In the genomic region with DNA sequence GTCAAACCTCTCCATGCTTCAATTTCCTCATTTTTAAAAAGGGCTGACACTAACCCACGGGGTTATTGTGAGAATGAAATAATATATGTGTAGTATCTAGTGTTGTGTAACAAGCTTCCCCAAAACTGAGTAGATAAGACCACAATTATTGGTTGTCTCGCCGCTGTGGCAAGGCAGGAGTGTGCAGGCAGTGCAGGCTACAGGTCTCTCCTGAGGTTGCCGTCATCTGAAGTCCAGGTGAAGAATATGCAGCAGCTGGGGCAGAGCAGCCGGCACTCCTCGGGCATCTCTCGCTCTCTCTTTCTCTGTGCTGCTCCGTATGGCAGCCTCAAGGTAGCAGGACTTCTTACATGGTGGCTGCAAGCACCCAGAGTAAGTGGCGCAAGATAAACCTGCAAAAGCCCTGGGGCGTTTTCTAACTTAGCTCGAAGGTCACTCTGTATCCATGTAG, we compare ENCODE assay signal across 20 cellular contexts. TPM values are rescaled to one million over a fixed set of nuclear protein-coding genes. Genes with fewer than 3 reads are reported as not detected.
DNase-seq lines count a peak whose midpoint lies in the region; ATAC-seq, FAIRE-seq and TF ChIP-seq lines count a peak whose summit lies in the region.
"Had no signal": no experiment of that assay in that cellular context is flagged by ENCODE, and none has a peak within 500 bp of the region (broad histone marks: within the 10 kb centered on the region; RNA-seq: fewer than 3 reads in every experiment).

No MANE protein-coding gene starts in this region.

- ATAC-seq in K562 (peak; percentile 78), left lung (no peak)
- ATAC-seq: SK-N-SH treated with all-trans-retinoic acid at 6 μM for 48 hours had no signal

- H3K4me2 ChIP-seq in K562 (ENCODE audit: insufficient read depth, low read length), result peak overlapping the region; percentile 28; the same call in 1 of the 2 replicates
- H3K4me2 ChIP-seq: BLaER1 had no signal

- H3K27ac ChIP-seq in HEK293 (ENCODE audit: extremely low read depth, low read depth, low read length) (no peak overlapping the region), K562 (ENCODE audit: extremely low read depth, low read depth, low read length) (no peak overlapping the region), small intestine (ENCODE audit: low read depth in 1 of 2, low read length in 1 of 2) (no peak overlapping the region), left lung (no peak overlapping the region)
- H3K27ac ChIP-seq: BLaER1, neutrophil had no signal

- no peaks in the 10 kb centered on the region for H4K20me1 ChIP-seq in K562 (replicated peaks; ENCODE audit: control insufficient read depth, insufficient read depth, low read length)
- H4K20me1 ChIP-seq: BLaER1 had no signal

- POLR2A ChIA-PET in HEK293 (lab: Yijun Ruan, JAX), result no interaction called here
- POLR2A ChIA-PET in K562 (lab: Yijun Ruan, JAX), result no interaction called here

- H3K4me3 ChIP-seq in HEK293 (ENCODE audit: low read depth, low read length) (no peak overlapping the region), K562 (no peak overlapping the region), small intestine (ENCODE audit: low read depth in 1 of 2, low read length in 2 of 2) (no peak overlapping the region), left lung (no peak overlapping the region)
- H3K4me3 ChIP-seq: BLaER1, MG63 had no signal

- no peak for FAIRE-seq in K562 (lab: Jason Lieb, UNC)
- no peak for FAIRE-seq in small intestine (lab: Jason Lieb, UNC)

- no peaks in the 10 kb centered on the region for H3K79me2 ChIP-seq in K562 (ENCODE audit: control insufficient read depth, insufficient read depth, low read length)

- intact Hi-C loops in K562 (cut with micrococcal nuclease), result no loop called here
- intact Hi-C loops in left lung (cut with DNase I), result no loop called here

- H3K36me3 ChIP-seq in HEK293 (ENCODE audit: control insufficient read depth in 2 of 2, insufficient read depth in 1 of 2, low read length in 2 of 2), result no peaks in the 10 kb centered on the region
- no peaks in the 10 kb centered on the region for H3K36me3 ChIP-seq in K562 (ENCODE audit: control insufficient read depth, insufficient read depth, low read length)
- no peaks in the 10 kb centered on the region for H3K36me3 ChIP-seq in small intestine (ENCODE audit: control insufficient read depth in 2 of 2, insufficient read depth in 2 of 2, low read length in 2 of 2)
- no peaks in the 10 kb centered on the region for H3K36me3 ChIP-seq in left lung
- H3K36me3 ChIP-seq: BLaER1, MG63, neutrophil had no signal

- WGBS in K562 (ENCODE audit: insufficient coverage, low coverage, missing lambda C conversion rate), result 2% methylated on average over 11 of the region's 11 CpGs
- 27 to 68% (median 46%) methylated on average over 11 of the region's 11 CpGs for WGBS in small intestine, 3 donors

- no peak for TF ChIP-seq EP300 in K562 (IDR thresholded peaks at IDR 0.05; ENCODE audit: low read length)

- BruUV-seq in K562 (replicated peaks; lab: Mats Ljungman, UMichigan), result no TSS peak

- TF ChIP-seq POLR2A in K562 (conservative IDR thresholded peaks at IDR 0.05), result no peak

- H2AFZ ChIP-seq in K562 (ENCODE audit: low read depth, low read length), result peak overlapping the region; percentile 22; the same call in 1 of the 2 replicates

- CTCF ChIA-PET in HEK293 (lab: Yijun Ruan, JAX), result no interaction called here
- CTCF ChIA-PET in K562 (lab: Yijun Ruan, JAX; ENCODE audit: low intra/inter-chr PET ratio), result no interaction called here

- no peak for TF ChIP-seq RAD21 in K562 (CRISPR knock-in tag; conservative IDR thresholded peaks at IDR 0.05 in 1 of 2, IDR thresholded peaks at IDR 0.05 in 1 of 2)

- peaks cover 2 to 6% of the 10 kb centered on the region in 2 experiments; a peak in 3 of 5 replicates for H3K27me3 ChIP-seq in K562 (ENCODE audit: control insufficient read depth in 2 of 2, insufficient read depth in 2 of 2, low read length in 2 of 2)
- no peaks in the 10 kb centered on the region for H3K27me3 ChIP-seq in small intestine (ENCODE audit: control insufficient read depth in 2 of 2, insufficient read depth in 2 of 2, low read length in 2 of 2)
- no peaks in the 10 kb centered on the region for H3K27me3 ChIP-seq in left lung
- H3K27me3 ChIP-seq: BLaER1, MG63, neutrophil had no signal

- H3K4me1 ChIP-seq in HEK293 (ENCODE audit: control insufficient read depth, insufficient read depth, low read length), result no peaks in the 10 kb centered on the region
- peaks cover 0 to 4% of the 10 kb centered on the region in 2 experiments; a peak in 1 of 5 replicates for H3K4me1 ChIP-seq in K562 (replicated peaks in 1 of 2; ENCODE audit: control insufficient read depth in 2 of 2, insufficient read depth in 2 of 2, low read length in 2 of 2)
- no peaks in the 10 kb centered on the region for H3K4me1 ChIP-seq in small intestine (ENCODE audit: control insufficient read depth in 2 of 2, insufficient read depth in 1 of 2, low read depth in 1 of 2, low read length in 1 of 2)
- H3K4me1 ChIP-seq in left lung, result peaks cover 0 to 3% of the 10 kb centered on the region in 2 donors
- H3K4me1 ChIP-seq: BLaER1 had no signal

- TF ChIP-seq CTCF in HEK293 (tag by site-specific recombination; IDR thresholded peaks at IDR 0.05), result no peak
- TF ChIP-seq CTCF in K562 (IDR thresholded peaks at IDR 0.05 in 2 of 3, conservative IDR thresholded peaks at IDR 0.05 in 1 of 3; ENCODE audit: insufficient read depth in 2 of 3, low read depth in 1 of 3, low read length in 3 of 3), result no peak
- TF ChIP-seq CTCF in left lung (IDR thresholded peaks at IDR 0.05), result no peak

- H3K9me1 ChIP-seq in K562 (ENCODE audit: control insufficient read depth, insufficient read depth, low read length), result no peaks in the 10 kb centered on the region

- no peaks in the 10 kb centered on the region for H3K9me3 ChIP-seq in HEK293 (ENCODE audit: control insufficient read depth, insufficient read depth, low read depth, low read length)
- no peaks in the 10 kb centered on the region for H3K9me3 ChIP-seq in K562 (replicated peaks; ENCODE audit: control insufficient read depth, insufficient read depth, low read depth, low read length)
- H3K9me3 ChIP-seq in small intestine (ENCODE audit: control insufficient read depth, low read depth), result no peaks in the 10 kb centered on the region
- no peaks in the 10 kb centered on the region for H3K9me3 ChIP-seq in left lung
- H3K9me3 ChIP-seq: BLaER1, MG63, neutrophil had no signal

- H3K9ac ChIP-seq in K562 (ENCODE audit: insufficient read depth in 1 of 2, low read depth in 2 of 2, low read length in 2 of 2), result no peak overlapping the region
- H3K9ac ChIP-seq: BLaER1 had no signal

- DNase-seq in NOMO-1 treated with dmso at 0.1 percent for 144 hours (lab: John Stamatoyannopoulos, UW; ENCODE audit: unreplicated experiment) (peak; percentile 72), K562 (ENCODE audit: extremely low read depth in 1 of 4, low spot score in 3 of 4) (no peak), small intestine (peak; percentile 45), left lung (no peak), NCI-H226 (no peak)
- no peak for DNase-seq in activated naive CD4-positive, alpha-beta T cell (lab: John Stamatoyannopoulos, UW)
- DNase-seq: ACHN; activated CD4-positive, alpha-beta memory T cell treated with anti-CD3 and anti-CD28 coated beads, Interleukin-2, amount 10 ng/mL, durations not matched to agents 7 days and 5 days; activated naive CD8-positive, alpha-beta T cell treated with anti-CD3 and anti-CD28 coated beads for 36 hours; COR-L47; DMS79 treated with DMSO at 0.1 percent for 48 hours; glutamatergic neuron; MG63; NCI-H1694 treated with DMSO at 0.1 percent for 48 hours; NCI-H526; T1000 had no signal

- in situ Hi-C loops in K562 (cut with MboI), result no loop called here

TF ChIP-seq in HEK293, 187 proteins besides CTCF, POLR2A, EP300 and RAD21 (continues in another document):
- no peak for TF ChIP-seq ZNF23 (tag by site-specific recombination; IDR thresholded peaks at IDR 0.05; ENCODE audit: borderline replicate concordance)
- TF ChIP-seq, protein P1, sequence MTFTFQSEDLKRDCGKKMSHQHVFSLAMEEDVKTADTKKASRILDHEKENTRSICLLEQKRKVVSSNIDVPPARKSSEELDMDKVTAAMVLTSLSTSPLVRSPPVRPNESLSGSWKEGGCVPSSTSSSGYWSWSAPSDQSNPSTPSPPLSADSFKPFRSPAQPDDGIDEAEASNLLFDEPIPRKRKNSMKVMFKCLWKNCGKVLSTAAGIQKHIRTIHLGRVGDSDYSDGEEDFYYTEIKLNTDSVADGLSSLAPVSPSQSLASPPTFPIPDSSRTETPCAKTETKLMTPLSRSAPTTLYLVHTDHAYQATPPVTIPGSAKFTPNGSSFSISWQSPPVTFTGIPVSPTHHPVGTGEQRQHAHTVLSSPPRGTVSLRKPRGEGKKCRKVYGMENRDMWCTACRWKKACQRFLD (tag by site-specific recombination; IDR thresholded peaks at IDR 0.05), result no peak

TF ChIP-seq in K562, 482 proteins besides CTCF, POLR2A, EP300 and RAD21:
- no peak for TF ChIP-seq ZNF551 (CRISPR knock-in tag; IDR thresholded peaks at IDR 0.05)
- TF ChIP-seq CEBPB (tag; IDR thresholded peaks at IDR 0.05), result peak; percentile 56
- TF ChIP-seq ESRRB (CRISPR knock-in tag; IDR thresholded peaks at IDR 0.05; ENCODE audit: borderline replicate concordance), result no peak

RNA-seq across cellular contexts. Expression of gene RAB33B, which starts 31.0 kb away (rescaled TPM):
- 4.0 and 4.8 TPM in 2 replicates for total RNA-seq in K562 (2011; cell fraction: chromatin; rRNA removed; ENCODE audit: low replicate concordance)
- total RNA-seq in K562 (2011; cell fraction: nucleolus; rRNA removed), result 3.7 TPM in 2 replicates
- 3.2 and 7.4 TPM in 2 replicates for total RNA-seq in K562 (2011; cell fraction: nucleoplasm; rRNA removed)
- 2.3 and 3.0 TPM in 2 replicates for total RNA-seq in K562 (2014; rRNA removed)
- total RNA-seq in K562 (2014; rRNA removed; fragmentation: Illumina TruSeq; extraction: Trizol), result 3.7 and 3.9 TPM in 2 replicates
- 2.6 and 3.5 TPM in 2 replicates for total RNA-seq in K562 (2015; rRNA removed; fragmentation: Illumina TruSeq; extraction: Trizol)
- total RNA-seq in K562 (2021), result 2.6 and 2.7 TPM in 2 replicates
- polyA plus RNA-seq in K562 (2011; rRNA removed), result 3.7 and 4.0 TPM in 2 replicates
- 1.1 and 3.1 TPM in 2 replicates for polyA plus RNA-seq in K562 (2011; cell fraction: cytosol; rRNA removed)
- 1.8 and 2.5 TPM in 2 replicates for polyA plus RNA-seq in K562 (2011; cell fraction: nucleus; rRNA removed)
- polyA plus RNA-seq in K562 (2012), result 1.8 and 2.9 TPM in 2 replicates
- 2.6 and 3.5 TPM in 2 replicates for polyA plus RNA-seq in K562 (2014; fragmentation: Illumina TruSeq; extraction: Trizol)
- 1 to 10 TPM; 1.8 to 3.3 TPM for polyA plus RNA-seq in K562 (2014; fragmentation: Nextera tagmentation; extraction: Ambion mirVana)
- 1.7 and 2.6 TPM in 2 replicates for polyA plus RNA-seq in K562 (2014; rRNA removed)
- polyA minus RNA-seq in K562 (2011; rRNA and poly(A)+ RNA removed), result 5.1 and 6.8 TPM in 2 replicates
- polyA minus RNA-seq in K562 (2011; cell fraction: cytosol; rRNA and poly(A)+ RNA removed), result 2.4 and 3.0 TPM in 2 replicates
- polyA minus RNA-seq in K562 (2011; cell fraction: nucleus; rRNA and poly(A)+ RNA removed), result 1.1 and 2.9 TPM in 2 replicates
- 1 to 10 TPM; 2.2 to 4.5 (median 3.1) TPM for polyA plus RNA-seq in small intestine
- 1 to 10 TPM; 8.4 to 9.5 TPM for total RNA-seq in left lung

Comparison
In these comparisons a context has a peak if more than half of its experiments do, and no peak if none do; other contexts are left out.
1. DNase-seq: peak in NOMO-1 treated with dmso at 0.1 percent for 144 hours (single experiment) and small intestine (single experiment); none in K562 (0 of 4), left lung (0 of 2), activated naive CD4-positive, alpha-beta T cell (0 of 4) and NCI-H226 (single experiment).